ENCODE assay signal across 1 cellular context in the genomic region with DNA sequence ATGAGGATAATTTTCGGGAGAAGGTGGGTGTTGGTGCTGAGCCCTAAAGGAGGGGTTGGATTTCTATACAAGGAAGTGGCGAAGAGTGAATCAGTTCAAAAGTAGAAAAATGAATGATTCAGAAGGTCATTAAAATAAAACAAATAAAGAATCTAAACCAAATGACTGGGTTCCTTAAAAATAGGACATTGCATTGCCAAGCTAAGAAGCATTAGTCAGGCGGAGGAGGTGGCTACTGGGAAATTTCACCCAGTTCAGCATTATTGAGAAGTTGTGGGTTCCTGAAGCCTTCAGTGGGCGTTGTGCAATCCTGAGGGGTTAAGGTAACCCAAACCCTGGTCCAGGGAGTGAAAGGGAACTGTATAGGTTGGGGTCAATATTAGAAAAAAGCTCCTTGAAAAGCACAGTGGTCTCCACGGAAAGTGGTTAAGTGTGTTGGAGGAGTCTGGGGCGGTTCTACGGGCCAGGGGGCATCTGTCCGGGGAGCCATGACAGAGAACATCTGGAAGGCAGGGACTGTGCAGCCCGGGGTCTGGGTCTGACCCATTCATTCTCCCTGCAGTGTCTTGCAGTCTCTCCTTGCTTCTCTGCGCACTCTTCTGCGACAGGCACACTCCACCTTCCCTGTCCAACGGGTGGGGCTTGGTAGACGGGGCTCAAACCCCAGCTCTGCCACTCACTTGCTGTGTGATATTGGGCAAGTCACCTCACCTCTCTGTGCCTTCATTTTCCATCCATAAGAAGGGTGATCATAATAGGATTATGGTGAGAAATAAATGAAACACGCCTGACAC.
TF ChIP-seq lines count a peak whose summit lies in the region.

No MANE protein-coding gene starts in this region.

TF ChIP-seq in IMR-90, 13 proteins besides CTCF, POLR2A, EP300 and RAD21:
- TF ChIP-seq RFX5 (IDR thresholded peaks at IDR 0.05; ENCODE audit: low read depth, low read length) (no peak), NFE2L2 (IDR thresholded peaks at IDR 0.05; ENCODE audit: low read depth, low read length) (0 out of 2 replicates have a peak, but pooled peaks have one; percentile 29), CHD1 (IDR thresholded peaks at IDR 0.05; ENCODE audit: low read depth, low read length) (no peak), MXI1 (IDR thresholded peaks at IDR 0.05; ENCODE audit: borderline replicate concordance, low read depth, low read length) (no peak), MAZ (IDR thresholded peaks at IDR 0.05; ENCODE audit: borderline replicate concordance, low read depth, low read length) (no peak), FOS (IDR thresholded peaks at IDR 0.05; ENCODE audit: low read depth, low read length) (peak; percentile 78), MAFK (IDR thresholded peaks at IDR 0.05; ENCODE audit: low read depth, low read length) (peak; percentile 94), CEBPB (IDR thresholded peaks at IDR 0.05; ENCODE audit: low read depth, low read length) (peak; percentile 99), RCOR1 (IDR thresholded peaks at IDR 0.05; ENCODE audit: insufficient replicate concordance, low read length) (no peak), SMC3 (IDR thresholded peaks at IDR 0.05; ENCODE audit: low read depth, low read length) (no peak; the same call in 1 of the 2 replicates)
- TF ChIP-seq, protein P1, sequence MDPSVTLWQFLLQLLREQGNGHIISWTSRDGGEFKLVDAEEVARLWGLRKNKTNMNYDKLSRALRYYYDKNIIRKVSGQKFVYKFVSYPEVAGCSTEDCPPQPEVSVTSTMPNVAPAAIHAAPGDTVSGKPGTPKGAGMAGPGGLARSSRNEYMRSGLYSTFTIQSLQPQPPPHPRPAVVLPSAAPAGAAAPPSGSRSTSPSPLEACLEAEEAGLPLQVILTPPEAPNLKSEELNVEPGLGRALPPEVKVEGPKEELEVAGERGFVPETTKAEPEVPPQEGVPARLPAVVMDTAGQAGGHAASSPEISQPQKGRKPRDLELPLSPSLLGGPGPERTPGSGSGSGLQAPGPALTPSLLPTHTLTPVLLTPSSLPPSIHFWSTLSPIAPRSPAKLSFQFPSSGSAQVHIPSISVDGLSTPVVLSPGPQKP (IDR thresholded peaks at IDR 0.05; ENCODE audit: borderline replicate concordance, low read depth, low read length): no peak
- TF ChIP-seq, protein P2, sequence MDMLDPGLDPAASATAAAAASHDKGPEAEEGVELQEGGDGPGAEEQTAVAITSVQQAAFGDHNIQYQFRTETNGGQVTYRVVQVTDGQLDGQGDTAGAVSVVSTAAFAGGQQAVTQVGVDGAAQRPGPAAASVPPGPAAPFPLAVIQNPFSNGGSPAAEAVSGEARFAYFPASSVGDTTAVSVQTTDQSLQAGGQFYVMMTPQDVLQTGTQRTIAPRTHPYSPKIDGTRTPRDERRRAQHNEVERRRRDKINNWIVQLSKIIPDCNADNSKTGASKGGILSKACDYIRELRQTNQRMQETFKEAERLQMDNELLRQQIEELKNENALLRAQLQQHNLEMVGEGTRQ (IDR thresholded peaks at IDR 0.05; ENCODE audit: low read depth, low read length): no peak
